Comparison of ENCODE assay signal across 8 cellular contexts in genomic region chr10:72875250-72876055, GRCh38. TPM values are rescaled to one million over a fixed set of nuclear protein-coding genes. Genes with fewer than 3 reads are reported as not detected.
DNase-seq lines count a peak whose midpoint lies in the region; ATAC-seq and TF ChIP-seq lines count a peak whose summit lies in the region.

No MANE protein-coding gene starts in this region.

- peak; percentile 31 for TF ChIP-seq CTCF in GM20000 (IDR thresholded peaks at IDR 0.05; ENCODE audit: extremely low read depth, missing control alignments)
- peak; percentile 67 for TF ChIP-seq CTCF in RWPE1 (conservative IDR thresholded peaks at IDR 0.05; ENCODE audit: low read depth)

- H3K27ac Mint-ChIP-seq in CD4-positive, alpha-beta memory T cell = no peak overlapping the region

- ATAC-seq in HG03108 (IDR thresholded peaks at IDR 0.05; ENCODE audit: unreplicated experiment) (no peak), sciatic nerve (no peak), GM18517 (IDR thresholded peaks at IDR 0.05; ENCODE audit: unreplicated experiment) (no peak)

- no peaks in the 10 kb centered on the region for H3K36me3 ChIP-seq in CD4-positive, alpha-beta memory T cell (ENCODE audit: insufficient read depth, low read length)

- no peaks in the 10 kb centered on the region for H3K27me3 ChIP-seq in CD4-positive, alpha-beta memory T cell (ENCODE audit: insufficient read depth, low read length)

- POLR2A ChIA-PET in CD4-positive, alpha-beta memory T cell (lab: Charles Lee; ENCODE audit: partially characterized antibody) = no interaction called here
- POLR2A ChIA-PET in RWPE1 (lab: Yijun Ruan, JAX; ENCODE audit: low non-redundant PET) = no interaction called here

- H3K4me3 Mint-ChIP-seq in CD4-positive, alpha-beta memory T cell = no peak overlapping the region

- H3K4me3 ChIP-seq in CD4-positive, alpha-beta memory T cell (ENCODE audit: low read length in 2 of 2) = no peak overlapping the region

- CTCF ChIA-PET in CD4-positive, alpha-beta memory T cell (lab: Charles Lee; ENCODE audit: partially characterized antibody) = interaction anchor here (0.5 to 2.5 kb wide), 3 partner anchors 9 to 1227 kb away, joined by 3 to 16 read pairs (median 6); no protein-coding TSS in a partner anchor
- CTCF ChIA-PET in RWPE1 (lab: Yijun Ruan, JAX) = interaction anchor here (0.5 to 0.7 kb wide), 2 partner anchors 132 to 522 kb away, joined by 3 to 4 read pairs; no protein-coding TSS in a partner anchor

- no peak overlapping the region for H3K27ac ChIP-seq in CD4-positive, alpha-beta memory T cell (ENCODE audit: low read depth, low read length)
- no peak overlapping the region for H3K27ac ChIP-seq in RWPE1

- intact Hi-C loops in CD4-positive, alpha-beta memory T cell (cut with micrococcal nuclease) = loop anchor here (1.0 kb wide), 1 partner anchor 511 kb away; no protein-coding TSS in a partner anchor
- intact Hi-C loops in sciatic nerve (cut with DNase I) = no loop called here

- no peaks in the 10 kb centered on the region for H3K4me1 Mint-ChIP-seq in CD4-positive, alpha-beta memory T cell

- peaks cover 0 to 2% (median 0%) of the 10 kb centered on the region in 8 donors for H3K9me3 Mint-ChIP-seq in CD4-positive, alpha-beta memory T cell

- H3K36me3 Mint-ChIP-seq in CD4-positive, alpha-beta memory T cell = peaks cover 28 to 35% of the 10 kb centered on the region in 2 donors

- no peaks in the 10 kb centered on the region for H3K9me3 ChIP-seq in CD4-positive, alpha-beta memory T cell (ENCODE audit: control insufficient read depth in 1 of 2, low read length in 2 of 2)

- H3K27me3 Mint-ChIP-seq in CD4-positive, alpha-beta memory T cell = no peaks in the 10 kb centered on the region

- no peaks in the 10 kb centered on the region for H3K4me1 ChIP-seq in CD4-positive, alpha-beta memory T cell (ENCODE audit: insufficient read depth, low read length)

- peak in 4 of 5 donors; percentile 14 to 22 (median 20) for DNase-seq in CD4-positive, alpha-beta memory T cell
- peak; percentile 23 for DNase-seq in GM20000 (ENCODE audit: low spot score)
- DNase-seq in RWPE1 (ENCODE audit: low spot score) = peak; percentile 37
- DNase-seq in foreskin melanocyte = peak; percentile 10
- no peak for DNase-seq in activated effector memory CD4-positive, alpha-beta T cell treated with anti-CD3 and anti-CD28 coated beads, Interleukin-2, amount 50 U/mL, for 16 hours
- DNase-seq in sciatic nerve (ENCODE audit: low spot score) = no peak

RNA-seq across cellular contexts. Expression of gene OIT3, which starts 18.1 kb away (rescaled TPM):
- total RNA-seq in CD4-positive, alpha-beta memory T cell = under 1 TPM in 1 of 2 experiments, not detected in 1; 0.20 TPM
- polyA plus RNA-seq in CD4-positive, alpha-beta memory T cell = not detected
- not detected for total RNA-seq in sciatic nerve

Comparison
In these comparisons a context has a peak if more than half of its experiments do, and no peak if none do; other contexts are left out.
1. DNase-seq: peak in CD4-positive, alpha-beta memory T cell (4 of 5), GM20000 (single experiment), RWPE1 (single experiment) and foreskin melanocyte (single experiment); none in activated effector memory CD4-positive, alpha-beta T cell treated with anti-CD3 and anti-CD28 coated beads, Interleukin-2, amount 50 U/mL, for 16 hours (single experiment) and sciatic nerve (single experiment).